In the genomic region with DNA sequence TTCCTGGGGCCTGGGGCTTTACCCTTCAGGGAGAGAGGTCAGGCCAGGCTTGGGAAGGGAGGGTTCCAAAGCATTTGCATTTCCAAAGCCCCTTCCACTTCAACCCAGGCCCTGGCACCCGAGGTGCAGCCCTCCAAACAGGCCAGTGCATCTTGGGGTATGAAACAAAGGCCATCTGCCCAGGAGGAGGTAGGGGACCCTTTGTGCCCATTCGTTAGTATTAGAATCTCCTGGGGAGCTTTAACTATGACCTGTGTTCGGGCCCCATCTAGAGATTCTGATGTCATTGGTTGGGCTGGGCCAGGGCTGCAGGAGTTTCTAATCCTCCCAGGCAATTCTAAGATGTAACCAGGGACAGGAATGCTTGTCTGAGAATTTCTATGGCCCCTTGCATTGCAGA, we compare ENCODE assay signal across 18 cellular contexts.
A peak's percentile ranks its signal among the peaks of the same experiment; 100 is the strongest.
DNase-seq lines count a peak whose midpoint lies in the region; ATAC-seq, FAIRE-seq and TF ChIP-seq lines count a peak whose summit lies in the region.
"Had no signal": no experiment of that assay in that cellular context is flagged by ENCODE, and none has a peak within 500 bp of the region (broad histone marks: within the 10 kb centered on the region; RNA-seq: fewer than 3 reads in every experiment).

No MANE protein-coding gene starts in this region.

- no peak for TF ChIP-seq RAD21 in HepG2 (CRISPR knock-in tag; IDR thresholded peaks at IDR 0.05)

- H3K79me1 ChIP-seq in mesenchymal stem cell (replicated peaks; ENCODE audit: low read length, poor library complexity, severe bottlenecking) = no peaks in the 10 kb centered on the region

- H2AFZ ChIP-seq in HepG2 (ENCODE audit: low read length) = no peak overlapping the region
- H2AFZ ChIP-seq in mesenchymal stem cell (ENCODE audit: low read depth, low read length) = no peak overlapping the region

- CTCF ChIA-PET in HepG2 (lab: Yijun Ruan, JAX; ENCODE audit: low intra/inter-chr PET ratio, low total read pairs) = no interaction called here

- TF ChIP-seq EP300 in HepG2 (IDR thresholded peaks at IDR 0.05; ENCODE audit: low read depth in 2 of 2, low read length in 2 of 2) = no peak
- TF ChIP-seq EP300 in HepG2 (CRISPR knock-in tag; IDR thresholded peaks at IDR 0.05; ENCODE audit: borderline replicate concordance) = no peak

- TF ChIP-seq CTCF in right lobe of liver (IDR thresholded peaks at IDR 0.05) (no peak), HepG2 (CRISPR knock-in tag; IDR thresholded peaks at IDR 0.05) (no peak), bronchial epithelial cell (IDR thresholded peaks at IDR 0.05; ENCODE audit: insufficient read depth, low read length, severe bottlenecking) (no peak), neural crest cell (conservative IDR thresholded peaks at IDR 0.05) (no peak)

- no peak overlapping the region for H3K14ac ChIP-seq in mesenchymal stem cell (ENCODE audit: low read length in 2 of 2)

- no peaks in the 10 kb centered on the region for H3K79me2 ChIP-seq in HepG2 (ENCODE audit: insufficient read depth, low read length)

- H2BK15ac ChIP-seq in mesenchymal stem cell (ENCODE audit: low read depth, poor library complexity, severe bottlenecking) = no peak overlapping the region

- no peaks in the 10 kb centered on the region for H4K20me1 ChIP-seq in HepG2 (ENCODE audit: insufficient read depth, low read length)

- H3K9me3 Mint-ChIP-seq in neural crest cell = no peaks in the 10 kb centered on the region
- H3K9me3 Mint-ChIP-seq: CD4-positive, alpha-beta T cell had no signal

- H3K23ac ChIP-seq in mesenchymal stem cell (ENCODE audit: low read length in 2 of 2) = no peak overlapping the region

- H3K27me3 ChIP-seq in right lobe of liver (no peaks in the 10 kb centered on the region), HepG2 (ENCODE audit: control insufficient read depth in 1 of 2, insufficient read depth in 2 of 2, low read length in 2 of 2) (peaks cover 14 to 73% of the 10 kb centered on the region in 2 experiments), bronchial epithelial cell (ENCODE audit: control insufficient read depth, insufficient read depth, low read length) (peaks cover 21% of the 10 kb centered on the region), mesenchymal stem cell (ENCODE audit: control insufficient read depth in 1 of 2, insufficient read depth in 1 of 2, low read length in 2 of 2) (peaks cover 80 to 97% of the 10 kb centered on the region in 2 experiments)

- no peak overlapping the region for H3K4ac ChIP-seq in mesenchymal stem cell (ENCODE audit: low read depth in 1 of 2, low read length in 2 of 2)

- no peak for TF ChIP-seq POLR2A in right lobe of liver (IDR thresholded peaks at IDR 0.05)
- TF ChIP-seq POLR2A in HepG2 (IDR thresholded peaks at IDR 0.05; ENCODE audit: insufficient read depth in 1 of 2, low read depth in 2 of 2, low read length in 2 of 2) = no peak

- no peak overlapping the region for H3K4me3 Mint-ChIP-seq in neural crest cell
- H3K4me3 Mint-ChIP-seq: CD4-positive, alpha-beta T cell had no signal

- intact Hi-C loops in right lobe of liver (cut with DNase I) (no loop called here), HepG2 (cut with micrococcal nuclease; ENCODE audit: unreplicated experiment) (no loop called here)

- no peak overlapping the region for H2AK5ac ChIP-seq in mesenchymal stem cell (ENCODE audit: low read length, severe bottlenecking)

- WGBS in right lobe of liver (ENCODE audit: insufficient coverage, low coverage, low lambda C conversion rate, missing lambda C conversion rate) = no CpG with 5 or more reads among the region's 3 CpGs
- 0% methylated on average over 3 of the region's 3 CpGs for WGBS in HepG2 (ENCODE audit: low lambda C conversion rate)
- 45% methylated on average over 3 of the region's 3 CpGs for WGBS in mesenchymal stem cell

- H4K91ac ChIP-seq in mesenchymal stem cell (ENCODE audit: low read length) = no peak overlapping the region

- no peak overlapping the region for H2BK5ac ChIP-seq in mesenchymal stem cell (ENCODE audit: low read depth, low read length, poor library complexity, severe bottlenecking)

- no peaks in the 10 kb centered on the region for H3K36me3 Mint-ChIP-seq in neural crest cell (ENCODE audit: low read depth)

- no peak overlapping the region for H3K4me3 ChIP-seq in right lobe of liver
- no peak overlapping the region for H3K4me3 ChIP-seq in HepG2 (replicated peaks in 1 of 3; ENCODE audit: insufficient read depth in 1 of 3, low read depth in 2 of 3, low read length in 3 of 3)
- no peak overlapping the region for H3K4me3 ChIP-seq in bronchial epithelial cell (ENCODE audit: low read depth, low read length)
- H3K4me3 ChIP-seq in mesenchymal stem cell (ENCODE audit: insufficient read depth in 1 of 2, low read depth in 1 of 2, low read length in 2 of 2) = no peak overlapping the region
- H3K4me3 ChIP-seq: SJSA1 had no signal

- DNase-seq in right lobe of liver = peak in 2 of 3 donors; percentile 1 to 14
- no peak for DNase-seq in HepG2 (ENCODE audit: low spot score)
- no peak for DNase-seq in bronchial epithelial cell (ENCODE audit: low read depth)
- no peak for DNase-seq in neural crest cell (ENCODE audit: low read depth, low spot score)
- no peak for DNase-seq in NCI-H69 (lab: John Stamatoyannopoulos, UW)
- DNase-seq in NCI-H1694 (lab: John Stamatoyannopoulos, UW) = no peak
- DNase-seq in mesenchymal stem cell = no peak
- DNase-seq: ACHN, Calu3, NCI-H1417, NCI-H2029 treated with DMSO at 0.1 percent for 48 hours, NCI-H524 treated with DMSO at 0.1 percent for 48 hours, OCI-M1, RPMI8226 had no signal

- no peak for ATAC-seq in right lobe of liver
- ATAC-seq in HepG2 = no peak
- no peak for ATAC-seq in HG02571 (IDR thresholded peaks at IDR 0.05; ENCODE audit: unreplicated experiment)

- in situ Hi-C loops in HepG2 (cut with HindIII; ENCODE audit: extremely low pct_ligation_motif_present, low pct_unique_long_range_greater_than_20kb) = no loop called here

- no peaks in the 10 kb centered on the region for H3K9me3 ChIP-seq in right lobe of liver
- no peaks in the 10 kb centered on the region for H3K9me3 ChIP-seq in HepG2 (ENCODE audit: low read length)
- H3K9me3 ChIP-seq in mesenchymal stem cell (ENCODE audit: control insufficient read depth, low read length) = peaks cover 3% of the 10 kb centered on the region
- H3K9me3 ChIP-seq: SJSA1 had no signal

- FAIRE-seq in HepG2 (lab: Jason Lieb, UNC) = no peak
- peak; percentile 18 for FAIRE-seq in bronchial epithelial cell (lab: Jason Lieb, UNC)
- FAIRE-seq: GM12891 had no signal

- peaks cover 37% of the 10 kb centered on the region for H3K27me3 Mint-ChIP-seq in neural crest cell (ENCODE audit: low read depth)

- H2BK12ac ChIP-seq in mesenchymal stem cell (ENCODE audit: low read length in 2 of 2) = no peak overlapping the region

- H3K9ac ChIP-seq in HepG2 (ENCODE audit: insufficient read depth, low read depth, low read length) = no peak overlapping the region
- H3K9ac ChIP-seq in mesenchymal stem cell (ENCODE audit: low read length) = no peak overlapping the region

- H3K27ac ChIP-seq in right lobe of liver = no peak overlapping the region
- H3K27ac ChIP-seq in HepG2 (ENCODE audit: extremely low read length, insufficient read depth, low read length) = no peak overlapping the region
- H3K27ac ChIP-seq in mesenchymal stem cell (ENCODE audit: low read length, poor library complexity, severe bottlenecking) = no peak overlapping the region
- H3K27ac ChIP-seq: SJSA1 had no signal

- H3K4me1 Mint-ChIP-seq in neural crest cell = no peaks in the 10 kb centered on the region

- H3K36me3 ChIP-seq in right lobe of liver = no peaks in the 10 kb centered on the region
- H3K36me3 ChIP-seq in HepG2 (replicated peaks in 1 of 2; ENCODE audit: control insufficient read depth in 1 of 2, insufficient read depth in 2 of 2, low read length in 2 of 2) = no peaks in the 10 kb centered on the region
- H3K36me3 ChIP-seq in bronchial epithelial cell (ENCODE audit: control insufficient read depth, insufficient read depth, low read length) = no peaks in the 10 kb centered on the region
- no peaks in the 10 kb centered on the region for H3K36me3 ChIP-seq in mesenchymal stem cell (ENCODE audit: control insufficient read depth in 1 of 2, insufficient read depth in 2 of 2, low read depth in 1 of 2, low read length in 2 of 2)
- H3K36me3 ChIP-seq: SJSA1 had no signal

- no peak overlapping the region for H2BK120ac ChIP-seq in mesenchymal stem cell (ENCODE audit: low read depth, low read length)

- no peak overlapping the region for H3K4me2 ChIP-seq in HepG2 (ENCODE audit: low read depth, low read length)
- no peak overlapping the region for H3K4me2 ChIP-seq in mesenchymal stem cell (ENCODE audit: low read length, poor library complexity, severe bottlenecking)

- H3K27ac Mint-ChIP-seq in neural crest cell (ENCODE audit: unreplicated experiment) = peak overlapping the region; percentile 44
- H3K27ac Mint-ChIP-seq: CD4-positive, alpha-beta T cell had no signal

- POLR2A ChIA-PET in HepG2 (lab: Yijun Ruan, JAX) = no interaction called here

- no peak overlapping the region for H3K18ac ChIP-seq in mesenchymal stem cell (ENCODE audit: low read depth in 1 of 2, low read length in 2 of 2)

- peaks cover 0 to 5% (median 0%) of the 10 kb centered on the region in 4 donors for H3K4me1 ChIP-seq in right lobe of liver
- H3K4me1 ChIP-seq in HepG2 (ENCODE audit: insufficient read depth, low read length) = peaks cover 5% of the 10 kb centered on the region
- no peaks in the 10 kb centered on the region for H3K4me1 ChIP-seq in mesenchymal stem cell (ENCODE audit: control insufficient read depth, insufficient read depth, low read depth, low read length)

- no TSS peak for BruUV-seq in HepG2 (replicated peaks; lab: Mats Ljungman, UMichigan)

- no peak overlapping the region for H4K8ac ChIP-seq in mesenchymal stem cell (ENCODE audit: low read length)

TF ChIP-seq in HepG2, 621 proteins besides CTCF, POLR2A, EP300 and RAD21 (continues in another document):
- no peak for TF ChIP-seq SMARCE1 (IDR thresholded peaks at IDR 0.05; ENCODE audit: borderline replicate concordance)
- no peak for TF ChIP-seq ZNF761 (CRISPR knock-in tag; conservative IDR thresholded peaks at IDR 0.05)
- TF ChIP-seq ZNF256 (CRISPR knock-in tag; conservative IDR thresholded peaks at IDR 0.05) = no peak
- TF ChIP-seq, protein P1, sequence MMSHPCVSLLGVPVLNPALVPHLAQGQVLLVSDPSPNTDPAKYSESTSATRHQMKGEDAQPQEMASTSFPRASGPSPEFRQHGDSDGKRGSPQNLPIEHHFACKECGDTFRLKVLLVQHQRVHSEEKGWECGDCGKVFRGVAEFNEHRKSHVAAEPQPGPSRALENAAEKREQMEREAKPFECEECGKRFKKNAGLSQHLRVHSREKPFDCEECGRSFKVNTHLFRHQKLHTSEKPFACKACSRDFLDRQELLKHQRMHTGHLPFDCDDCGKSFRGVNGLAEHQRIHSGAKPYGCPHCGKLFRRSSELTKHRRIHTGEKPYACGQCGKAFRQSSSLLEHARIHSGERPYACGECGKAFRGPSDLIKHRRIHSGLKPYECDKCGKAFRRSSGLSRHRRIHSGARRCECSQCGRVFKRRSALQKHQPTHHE (CRISPR knock-in tag; IDR thresholded peaks at IDR 0.05; ENCODE audit: borderline replicate concordance) = no peak
- TF ChIP-seq, protein P2, sequence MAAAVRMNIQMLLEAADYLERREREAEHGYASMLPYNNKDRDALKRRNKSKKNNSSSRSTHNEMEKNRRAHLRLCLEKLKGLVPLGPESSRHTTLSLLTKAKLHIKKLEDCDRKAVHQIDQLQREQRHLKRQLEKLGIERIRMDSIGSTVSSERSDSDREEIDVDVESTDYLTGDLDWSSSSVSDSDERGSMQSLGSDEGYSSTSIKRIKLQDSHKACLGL (CRISPR knock-in tag; IDR thresholded peaks at IDR 0.05) = no peak

Comparison
In these comparisons a context has a peak if more than half of its experiments do, and no peak if none do; other contexts are left out.
1. DNase-seq: peak in right lobe of liver (2 of 3); none in HepG2 (single experiment), bronchial epithelial cell (single experiment), neural crest cell (single experiment), NCI-H69 (single experiment), NCI-H1694 (single experiment) and mesenchymal stem cell (single experiment).